ENCODE assay signal across 21 cellular contexts in the genomic region with DNA sequence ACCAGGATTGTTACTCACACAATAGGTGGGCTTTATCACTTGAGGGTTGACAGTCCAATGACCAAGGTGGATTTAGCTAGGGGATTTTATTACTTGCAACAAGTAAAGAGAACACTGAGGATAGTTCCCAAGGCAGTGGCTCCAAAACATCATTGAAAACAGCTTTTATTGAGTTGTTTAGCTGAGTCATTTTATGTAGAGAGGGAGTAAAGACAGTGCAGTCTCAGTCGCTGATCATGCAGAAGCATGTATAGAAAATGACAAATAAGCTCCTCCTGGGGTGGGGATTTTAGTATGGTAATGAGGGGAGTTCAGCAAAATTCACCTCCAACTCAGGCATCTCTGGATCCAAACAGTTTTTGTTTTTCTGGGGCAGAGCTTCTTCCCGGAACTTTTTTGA.
DNase-seq lines count a peak whose midpoint lies in the region; ATAC-seq and TF ChIP-seq lines count a peak whose summit lies in the region.
"Had no signal": no experiment of that assay in that cellular context is flagged by ENCODE, and none has a peak within 500 bp of the region (broad histone marks: within the 10 kb centered on the region; RNA-seq: fewer than 3 reads in every experiment).

No MANE protein-coding gene starts in this region.

- no peaks in the 10 kb centered on the region for H3K27me3 ChIP-seq in OCI-LY3 (ENCODE audit: low read depth, low read length)
- H3K27me3 ChIP-seq in dorsolateral prefrontal cortex: peaks cover 0 to 5% (median 0%) of the 10 kb centered on the region in 45 donors
- H3K27me3 ChIP-seq in CD8-positive, alpha-beta memory T cell (ENCODE audit: insufficient read depth, low read length, poor library complexity, severe bottlenecking): no peaks in the 10 kb centered on the region
- H3K27me3 ChIP-seq: BE2C, SJSA1 had no signal

- no peak overlapping the region for H2AFZ ChIP-seq in OCI-LY3 (ENCODE audit: low read depth, low read length)

- intact Hi-C loops in dorsolateral prefrontal cortex (cut with DNase I): no loop called here

- ATAC-seq in GM18870 (IDR thresholded peaks at IDR 0.05; ENCODE audit: unreplicated experiment) (peak; percentile 37), HG02981 (IDR thresholded peaks at IDR 0.05; ENCODE audit: unreplicated experiment) (peak; percentile 43)
- ATAC-seq in activated T-cell treated with anti-CD3 and anti-CD28 coated beads, Interleukin-2, amount 50 U/mL, for 72 hours (replicated peaks in 1 of 2): no peak
- ATAC-seq: Panc1 had no signal

- TF ChIP-seq CTCF in OCI-LY3 (IDR thresholded peaks at IDR 0.05; ENCODE audit: low read depth, low read length) (no peak), dorsolateral prefrontal cortex (IDR thresholded peaks at IDR 0.05 in 54 of 56, conservative IDR thresholded peaks at IDR 0.05 in 2 of 56; ENCODE audit: low read depth in 1 of 56, partially characterized antibody in 56 of 56) (no peak), mesothelial cell of epicardium (IDR thresholded peaks at IDR 0.05; ENCODE audit: unreplicated experiment) (no peak)

- H3K79me2 ChIP-seq in OCI-LY3 (ENCODE audit: low read length): no peaks in the 10 kb centered on the region

- peaks cover 35% of the 10 kb centered on the region for H3K4me1 ChIP-seq in OCI-LY3 (ENCODE audit: low read length)
- no peaks in the 10 kb centered on the region for H3K4me1 ChIP-seq in CD8-positive, alpha-beta memory T cell (ENCODE audit: insufficient read depth, low read length)
- H3K4me1 ChIP-seq: BE2C, SJSA1 had no signal

- H3K4me1 Mint-ChIP-seq in mesothelial cell of epicardium: peaks cover 16% of the 10 kb centered on the region
- no peaks in the 10 kb centered on the region for H3K4me1 Mint-ChIP-seq in activated T-cell treated with anti-CD3 and anti-CD28 coated beads, Interleukin-2, amount 50 U/mL, for 72 hours (ENCODE audit: low read depth)
- no peaks in the 10 kb centered on the region for H3K4me1 Mint-ChIP-seq in CD8-positive, alpha-beta memory T cell

- H3K36me3 Mint-ChIP-seq in mesothelial cell of epicardium: no peaks in the 10 kb centered on the region
- no peaks in the 10 kb centered on the region for H3K36me3 Mint-ChIP-seq in activated T-cell treated with anti-CD3 and anti-CD28 coated beads, Interleukin-2, amount 50 U/mL, for 72 hours (ENCODE audit: insufficient read depth in 2 of 2)
- no peaks in the 10 kb centered on the region for H3K36me3 Mint-ChIP-seq in CD8-positive, alpha-beta memory T cell

- H3K4me3 ChIP-seq in OCI-LY3 (ENCODE audit: low read length) (0 out of 2 replicates have a peak overlapping the region, but pooled peaks have one; percentile 12), dorsolateral prefrontal cortex (no peak overlapping the region)
- no peak overlapping the region for H3K4me3 ChIP-seq in CD8-positive, alpha-beta memory T cell (ENCODE audit: low read length)
- H3K4me3 ChIP-seq: SJSA1 had no signal

- H3K27ac ChIP-seq in OCI-LY3 (ENCODE audit: low read length) (no peak overlapping the region), dorsolateral prefrontal cortex (no peak overlapping the region)
- H3K27ac ChIP-seq in CD8-positive, alpha-beta memory T cell (ENCODE audit: low read depth, low read length): no peak overlapping the region
- H3K27ac ChIP-seq: KMS-11, SJSA1 had no signal

- no peaks in the 10 kb centered on the region for H4K20me1 ChIP-seq in OCI-LY3 (ENCODE audit: insufficient read depth, low read length)

- H3K27me3 Mint-ChIP-seq in mesothelial cell of epicardium (ENCODE audit: low read depth): no peaks in the 10 kb centered on the region
- H3K27me3 Mint-ChIP-seq in activated T-cell treated with anti-CD3 and anti-CD28 coated beads, Interleukin-2, amount 50 U/mL, for 72 hours (ENCODE audit: low read depth): no peaks in the 10 kb centered on the region
- H3K27me3 Mint-ChIP-seq in CD8-positive, alpha-beta memory T cell: peaks cover 0 to 1% of the 10 kb centered on the region in 2 donors
- H3K27me3 Mint-ChIP-seq: CD4-positive, alpha-beta T cell had no signal

- peak overlapping the region; percentile 32 for H3K4me2 ChIP-seq in OCI-LY3 (ENCODE audit: low read length)
- H3K4me2 ChIP-seq: KMS-11 had no signal

- H3K27ac Mint-ChIP-seq in mesothelial cell of epicardium: no peak overlapping the region
- H3K27ac Mint-ChIP-seq in activated T-cell treated with anti-CD3 and anti-CD28 coated beads, Interleukin-2, amount 50 U/mL, for 72 hours: no peak overlapping the region
- no peak overlapping the region for H3K27ac Mint-ChIP-seq in CD8-positive, alpha-beta memory T cell
- H3K27ac Mint-ChIP-seq: CD4-positive, alpha-beta T cell; T-helper 1 cell treated with Interleukin-12 subunit alpha and Interleukin-12 subunit beta and Interleukin-4 antibody, amounts not matched to agents 30 μg/mL and 1 μg/mL, for 36 hours had no signal

- no peaks in the 10 kb centered on the region for H3K9me3 ChIP-seq in OCI-LY3 (ENCODE audit: insufficient read depth, low read length)
- no peaks in the 10 kb centered on the region for H3K9me3 ChIP-seq in CD8-positive, alpha-beta memory T cell (ENCODE audit: low read length)
- H3K9me3 ChIP-seq: BE2C, SJSA1 had no signal

- no peaks in the 10 kb centered on the region for H3K9me3 Mint-ChIP-seq in mesothelial cell of epicardium
- no peaks in the 10 kb centered on the region for H3K9me3 Mint-ChIP-seq in activated T-cell treated with anti-CD3 and anti-CD28 coated beads, Interleukin-2, amount 50 U/mL, for 72 hours
- H3K9me3 Mint-ChIP-seq in CD8-positive, alpha-beta memory T cell: peaks cover 0 to 6% (median 5%) of the 10 kb centered on the region in 5 donors
- H3K9me3 Mint-ChIP-seq: CD4-positive, alpha-beta T cell; T-helper 1 cell treated with Interleukin-12 subunit alpha and Interleukin-12 subunit beta and Interleukin-4 antibody, amounts not matched to agents 30 μg/mL and 1 μg/mL, for 36 hours had no signal

- POLR2A ChIA-PET in CD8-positive, alpha-beta memory T cell (lab: Charles Lee): no interaction called here

- no peak overlapping the region for H3K4me3 Mint-ChIP-seq in mesothelial cell of epicardium
- no peak overlapping the region for H3K4me3 Mint-ChIP-seq in activated T-cell treated with anti-CD3 and anti-CD28 coated beads, Interleukin-2, amount 50 U/mL, for 72 hours
- no peak overlapping the region for H3K4me3 Mint-ChIP-seq in CD8-positive, alpha-beta memory T cell
- H3K4me3 Mint-ChIP-seq: CD4-positive, alpha-beta T cell; T-helper 1 cell treated with Interleukin-12 subunit alpha and Interleukin-12 subunit beta and Interleukin-4 antibody, amounts not matched to agents 30 μg/mL and 1 μg/mL, for 36 hours had no signal

- CTCF ChIA-PET in CD8-positive, alpha-beta memory T cell (lab: Charles Lee): no interaction called here

- no peaks in the 10 kb centered on the region for H3K36me3 ChIP-seq in OCI-LY3 (replicated peaks; ENCODE audit: low read depth, low read length)
- no peaks in the 10 kb centered on the region for H3K36me3 ChIP-seq in CD8-positive, alpha-beta memory T cell (ENCODE audit: insufficient read depth, low read length)
- H3K36me3 ChIP-seq: BE2C, SJSA1 had no signal

- peak; percentile 1 for DNase-seq in fibroblast of peridontal ligament (ENCODE audit: extremely low read depth)
- DNase-seq in dorsolateral prefrontal cortex: no peak
- DNase-seq in mesothelial cell of epicardium (ENCODE audit: low spot score in 2 of 2, unreplicated experiment in 2 of 2): no peak
- DNase-seq in activated T-cell treated with anti-CD3 and anti-CD28 coated beads, Interleukin-2, amount 50 U/mL, for 72 hours: no peak
- no peak for DNase-seq in CD8-positive, alpha-beta memory T cell
- DNase-seq: BE2C; CD4-positive, alpha-beta T cell; DMS153; GOT3; NCI-H1048; NCI-H1436 treated with DMSO at 0.1 percent for 48 hours; NCI-H2029; NCI-H345; NCI-H524 treated with DMSO at 0.1 percent for 48 hours had no signal

- no peak overlapping the region for H3K9ac ChIP-seq in OCI-LY3 (ENCODE audit: low read length)
- H3K9ac ChIP-seq: KMS-11 had no signal

Comparison
In these comparisons a context has a peak if more than half of its experiments do, and no peak if none do; other contexts are left out.
1. ATAC-seq: peak in GM18870 (single experiment) and HG02981 (single experiment); none in activated T-cell treated with anti-CD3 and anti-CD28 coated beads, Interleukin-2, amount 50 U/mL, for 72 hours (0 of 2).